Comparison of ENCODE assay signal across 1 cellular context in genomic region chr6:29502181-29502580, GRCh38.
TF ChIP-seq lines count a peak whose summit lies in the region.

No MANE protein-coding gene starts in this region.

TF ChIP-seq in GM23338, 12 proteins besides CTCF, POLR2A, EP300 and RAD21:
- TF ChIP-seq ETS1 (IDR thresholded peaks at IDR 0.05) (no peak), CREB1 (CRISPR knock-in tag; IDR thresholded peaks at IDR 0.05; ENCODE audit: low read depth) (no peak), REST (IDR thresholded peaks at IDR 0.05; ENCODE audit: unreplicated experiment) (no peak), POLR2AphosphoS5 (IDR thresholded peaks at IDR 0.05; ENCODE audit: low read depth) (no peak), ZNF331 (CRISPR knock-in tag; IDR thresholded peaks at IDR 0.05; ENCODE audit: low read depth) (no peak), JUNB (IDR thresholded peaks at IDR 0.05; ENCODE audit: unreplicated experiment) (no peak), ZNF462 (CRISPR knock-in tag; IDR thresholded peaks at IDR 0.05) (no peak), EZH2 (IDR thresholded peaks at IDR 0.05; ENCODE audit: low read depth, unreplicated experiment) (no peak), ZNF114 (CRISPR knock-in tag; IDR thresholded peaks at IDR 0.05) (no peak), NANOG (IDR thresholded peaks at IDR 0.05; ENCODE audit: borderline replicate concordance) (no peak), EZH2phosphoT487 (IDR thresholded peaks at IDR 0.05; ENCODE audit: unreplicated experiment) (no peak), STAT1 (IDR thresholded peaks at IDR 0.05; ENCODE audit: unreplicated experiment) (no peak)
